ENCODE assay signal across 8 cellular contexts in the genomic region with DNA sequence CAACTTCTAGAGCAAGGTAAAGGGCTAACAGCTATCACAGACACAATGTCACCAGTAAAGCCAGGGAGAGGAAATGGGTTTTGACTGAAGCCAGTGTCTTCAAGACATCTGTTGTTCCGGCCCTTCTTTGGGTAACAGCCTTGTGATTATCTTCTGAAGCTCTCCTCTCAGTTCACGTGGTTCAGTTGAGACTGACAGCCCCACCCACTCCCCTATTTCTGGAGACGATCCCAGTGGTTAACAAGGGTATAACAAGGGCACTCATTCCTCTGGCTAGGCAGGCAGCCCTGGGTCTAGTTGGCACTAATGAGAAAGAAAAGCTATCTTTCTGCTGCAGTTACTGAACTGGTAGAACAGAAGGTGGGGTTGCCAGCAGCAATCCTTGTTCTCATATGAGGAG. TPM values are rescaled to one million over a fixed set of nuclear protein-coding genes. Genes with fewer than 3 reads are reported as not detected.
DNase-seq lines count a peak whose midpoint lies in the region; ATAC-seq lines count a peak whose summit lies in the region.

No MANE protein-coding gene starts in this region.

- peak; percentile 81 for ATAC-seq in GM19395 (IDR thresholded peaks at IDR 0.05; ENCODE audit: unreplicated experiment)
- ATAC-seq in HG03432 (IDR thresholded peaks at IDR 0.05; ENCODE audit: unreplicated experiment) = peak; percentile 84
- peak; percentile 92 for ATAC-seq in Right ventricle myocardium superior (ENCODE audit: poor library complexity)
- peak; percentile 70 for ATAC-seq in sciatic nerve

- DNase-seq in CMK (ENCODE audit: low read depth) (peak; percentile 43), SHP77 (lab: John Stamatoyannopoulos, UW) (peak; percentile 6 to 24), Right ventricle myocardium superior (peak; percentile 61), sciatic nerve (ENCODE audit: low spot score) (no peak), NCI-H2081 treated with DMSO at 0.1 percent for 48 hours (lab: John Stamatoyannopoulos, UW) (no peak)
- peak; percentile 58 for DNase-seq in activated naive CD4-positive, alpha-beta T cell treated with Interleukin-2 at 50 U/mL for 16 hours

- intact Hi-C loops in Right ventricle myocardium superior (cut with DNase I) (no loop called here), sciatic nerve (cut with DNase I) (no loop called here)

RNA-seq across cellular contexts. Expression of a gene that starts 6.9 kb away (rescaled TPM):
- total RNA-seq in Right ventricle myocardium superior = 52.9 TPM
- 45.7 TPM for total RNA-seq in sciatic nerve

RNA-seq across cellular contexts. Expression of a gene that starts 53.5 kb away (rescaled TPM):
- 5.0 TPM for total RNA-seq in Right ventricle myocardium superior
- total RNA-seq in sciatic nerve = 21.6 TPM

Comparison
In these comparisons a context has a peak if more than half of its experiments do, and no peak if none do; other contexts are left out.
1. DNase-seq: peak in CMK (single experiment), SHP77 (2 of 2), activated naive CD4-positive, alpha-beta T cell treated with Interleukin-2 at 50 U/mL for 16 hours (single experiment) and Right ventricle myocardium superior (single experiment); none in sciatic nerve (single experiment) and NCI-H2081 treated with DMSO at 0.1 percent for 48 hours (single experiment).
2. Peak in every context shown above with its lines, with median percentiles within 50 percentile points of each other: ATAC-seq.